In the genomic region with DNA sequence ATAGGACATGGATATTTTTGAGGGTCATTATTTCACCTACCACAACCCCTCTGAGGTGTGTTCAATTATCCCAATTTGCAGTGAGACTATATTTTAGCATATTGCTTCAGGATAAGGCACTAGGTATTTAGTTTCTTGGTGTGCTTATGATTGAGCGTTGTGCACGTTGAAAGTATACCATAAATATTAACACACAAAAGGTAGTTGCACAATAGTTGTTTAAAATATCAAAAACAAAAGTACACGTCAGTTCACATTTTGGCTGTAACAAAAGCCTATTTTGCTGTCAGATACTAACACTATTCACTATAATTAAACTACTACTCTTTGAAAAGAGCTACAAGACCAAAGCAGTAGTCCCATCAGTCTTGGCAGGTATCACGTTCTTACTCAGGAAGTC, we compare ENCODE assay signal across 7 cellular contexts.
"Had no signal": no experiment of that assay in that cellular context is flagged by ENCODE, and none has a peak within 500 bp of the region (broad histone marks: within the 10 kb centered on the region; RNA-seq: fewer than 3 reads in every experiment).

No MANE protein-coding gene starts in this region.

- DNase-seq: H9, HCEC 1CT, KG1 had no signal

- ATAC-seq: GM23338 had no signal

- H3K27ac ChIP-seq: HL-60 had no signal

- H3K4me2 ChIP-seq: GM23338 had no signal

- FAIRE-seq: H1, H54 had no signal

- H2AFZ ChIP-seq: GM23338 had no signal

- H3K4me3 ChIP-seq: GM23338 had no signal
